Comparison of ENCODE assay signal across 10 cellular contexts in genomic region chr11:34356130-34356529, GRCh38. TPM values are rescaled to one million over a fixed set of nuclear protein-coding genes. Genes with fewer than 3 reads are reported as not detected.
DNase-seq lines count a peak whose midpoint lies in the region; ATAC-seq, FAIRE-seq and TF ChIP-seq lines count a peak whose summit lies in the region.
"Had no signal": no experiment of that assay in that cellular context is flagged by ENCODE, and none has a peak within 500 bp of the region (broad histone marks: within the 10 kb centered on the region; RNA-seq: fewer than 3 reads in every experiment).

No MANE protein-coding gene starts in this region.

- H3K79me2 ChIP-seq in endothelial cell of umbilical vein (ENCODE audit: control insufficient read depth, insufficient read depth, low read length) = no peaks in the 10 kb centered on the region
- H3K79me2 ChIP-seq in osteoblast (ENCODE audit: insufficient read depth, low read length) = peaks cover 12% of the 10 kb centered on the region

- H3K4me2 ChIP-seq in endothelial cell of umbilical vein (ENCODE audit: insufficient read depth, low read length) (no peak overlapping the region), osteoblast (ENCODE audit: insufficient read depth, low read length) (peak overlapping the region; percentile 82)

- H3K27me3 ChIP-seq in endothelial cell of umbilical vein (ENCODE audit: control insufficient read depth in 2 of 2, insufficient read depth in 2 of 2, low read length in 2 of 2) = peaks cover 23 to 37% of the 10 kb centered on the region in 2 experiments
- peaks cover 15% of the 10 kb centered on the region for H3K27me3 ChIP-seq in osteoblast (ENCODE audit: insufficient read depth, low read length)

- peak; percentile 12 for FAIRE-seq in endothelial cell of umbilical vein (lab: Jason Lieb, UNC)

- intact Hi-C loops in endothelial cell of umbilical vein (cut with micrococcal nuclease) = loop anchor here (5.0 kb wide), 1 partner anchor 304 kb away; the partner anchor contains the start of gene CAPRIN1

- TF ChIP-seq CTCF in NB4 (IDR thresholded peaks at IDR 0.05; ENCODE audit: low read depth, low read length) = peak; percentile 31
- TF ChIP-seq CTCF in endothelial cell of umbilical vein (IDR thresholded peaks at IDR 0.05; ENCODE audit: extremely low read depth in 1 of 2, insufficient read depth in 1 of 2, low read depth in 1 of 2, low read length in 2 of 2) = no peak
- TF ChIP-seq CTCF in osteoblast (IDR thresholded peaks at IDR 0.05; ENCODE audit: extremely low read depth, low read depth, low read length) = no peak

- H3K9me1 ChIP-seq in endothelial cell of umbilical vein (replicated peaks; ENCODE audit: control insufficient read depth, extremely low read depth, insufficient read depth, low read length) = no peaks in the 10 kb centered on the region

- DNase-seq in ELF-1 (ENCODE audit: low read depth, low spot score) = peak; percentile 30
- peak; percentile 61 for DNase-seq in NB4 (ENCODE audit: low read depth)
- DNase-seq in endothelial cell of umbilical vein (ENCODE audit: low read depth, low spot score) = no peak
- no peak for DNase-seq in osteoblast (ENCODE audit: insufficient read length, low spot score, missing footprints)
- DNase-seq in GF-D8 (lab: John Stamatoyannopoulos, UW) = no peak
- no peak for DNase-seq in GOT3 (lab: John Stamatoyannopoulos, UW)
- DNase-seq in T-helper 9 cell = no peak
- DNase-seq: SHP77 treated with DMSO at 0.1 percent for 48 hours had no signal

- H3K9ac ChIP-seq in endothelial cell of umbilical vein (replicated peaks; ENCODE audit: extremely low read depth, insufficient read depth, low read length) = no peak overlapping the region

- BruUV-seq in endothelial cell of umbilical vein (replicated peaks; lab: Mats Ljungman, UMichigan) = no TSS peak

- no peak overlapping the region for H2AFZ ChIP-seq in endothelial cell of umbilical vein (ENCODE audit: low read depth, low read length)
- H2AFZ ChIP-seq in osteoblast (ENCODE audit: low read length) = peak overlapping the region; percentile 81

- no peaks in the 10 kb centered on the region for H3K36me3 ChIP-seq in endothelial cell of umbilical vein (ENCODE audit: control insufficient read depth in 2 of 2, extremely low read depth in 1 of 2, insufficient read depth in 2 of 2, low read length in 2 of 2)
- no peaks in the 10 kb centered on the region for H3K36me3 ChIP-seq in osteoblast (ENCODE audit: insufficient read depth, low read length)

- no peaks in the 10 kb centered on the region for H4K20me1 ChIP-seq in endothelial cell of umbilical vein (replicated peaks; ENCODE audit: control insufficient read depth, extremely low read depth, insufficient read depth, low read length)
- H4K20me1 ChIP-seq in osteoblast (ENCODE audit: insufficient read depth, low read length) = peaks cover 16% of the 10 kb centered on the region

- H3K27ac ChIP-seq in endothelial cell of umbilical vein (ENCODE audit: insufficient read depth, low read depth, low read length) (no peak overlapping the region), osteoblast (ENCODE audit: low read depth, low read length) (no peak overlapping the region)

- H3K4me3 ChIP-seq in NB4 (ENCODE audit: low read depth, low read length) (peak overlapping the region; percentile 71), endothelial cell of umbilical vein (replicated peaks in 1 of 3; ENCODE audit: insufficient read depth in 1 of 3, low read depth in 1 of 3, low read length in 3 of 3) (no peak overlapping the region), osteoblast (ENCODE audit: insufficient read depth, low read length) (peak overlapping the region; percentile 75)

- TF ChIP-seq POLR2A in NB4 (IDR thresholded peaks at IDR 0.05; ENCODE audit: extremely low read depth, insufficient read length) (no peak), endothelial cell of umbilical vein (IDR thresholded peaks at IDR 0.05; ENCODE audit: low read depth, low read length) (no peak)

- POLR2A ChIA-PET in endothelial cell of umbilical vein (lab: Charles Lee) = no interaction called here

- peaks cover 14% of the 10 kb centered on the region for H3K4me1 ChIP-seq in endothelial cell of umbilical vein (ENCODE audit: control insufficient read depth, extremely low read depth, insufficient read depth, low read length)
- H3K4me1 ChIP-seq in osteoblast (ENCODE audit: insufficient read depth, low read length) = peaks cover 15% of the 10 kb centered on the region

- H3K9me3 ChIP-seq in endothelial cell of umbilical vein (replicated peaks; ENCODE audit: control insufficient read depth, insufficient read depth, low read length) = no peaks in the 10 kb centered on the region
- no peaks in the 10 kb centered on the region for H3K9me3 ChIP-seq in osteoblast (ENCODE audit: low read depth, low read length)

- dilution Hi-C loops in endothelial cell of umbilical vein (cut with MboI; ENCODE audit: extremely low pct_ligation_motif_present, low sequenced_read_pairs) = no loop called here

- CTCF ChIA-PET in endothelial cell of umbilical vein (lab: Charles Lee) = interaction anchor here (1.4 to 5.1 kb wide), 2 partner anchors 183 to 229 kb away, joined by 3 to 97 read pairs; no protein-coding TSS in a partner anchor

- ATAC-seq in HG03354 (IDR thresholded peaks at IDR 0.05; ENCODE audit: poor library complexity, severe bottlenecking, unreplicated experiment) = no peak
- ATAC-seq: HCT116 had no signal

TF ChIP-seq in endothelial cell of umbilical vein, 7 proteins besides CTCF, POLR2A, EP300 and RAD21:
- TF ChIP-seq EZH2 (IDR thresholded peaks at IDR 0.05; ENCODE audit: borderline replicate concordance, low read depth, low read length, severe bottlenecking) (no peak), MYC (IDR thresholded peaks at IDR 0.05; ENCODE audit: low read depth, low read length) (no peak), JUN (IDR thresholded peaks at IDR 0.05; ENCODE audit: borderline replicate concordance, insufficient read depth, insufficient read length, low read depth) (no peak), FOS (IDR thresholded peaks at IDR 0.05; ENCODE audit: borderline replicate concordance, insufficient read depth, low read length) (no peak), POLR2AphosphoS5 (IDR thresholded peaks at IDR 0.05; ENCODE audit: insufficient read depth, low read depth, low read length) (no peak), GATA2 (IDR thresholded peaks at IDR 0.05; ENCODE audit: insufficient read depth, insufficient read length, low read depth, low read length) (no peak), MAX (IDR thresholded peaks at IDR 0.05; ENCODE audit: insufficient read depth, insufficient read length) (no peak)

RNA-seq across cellular contexts. Expression of gene ABTB2, which starts 1.7 kb away (rescaled TPM):
- total RNA-seq in endothelial cell of umbilical vein = 0.11 and 0.25 TPM in 2 replicates
- 0.14 and 0.18 TPM in 2 replicates for polyA plus RNA-seq in endothelial cell of umbilical vein
- polyA plus RNA-seq in endothelial cell of umbilical vein (2011; cell fraction: cytosol; rRNA removed) = 0.16 and 0.19 TPM in 2 replicates
- 0.40 and 0.41 TPM in 2 replicates for polyA plus RNA-seq in endothelial cell of umbilical vein (2011; cell fraction: nucleus; rRNA removed)
- polyA plus RNA-seq in endothelial cell of umbilical vein (2012) = 0.27 and 0.52 TPM in 2 replicates
- 0.17 and 0.45 TPM in 2 replicates for polyA minus RNA-seq in endothelial cell of umbilical vein
- polyA minus RNA-seq in endothelial cell of umbilical vein (2011; cell fraction: cytosol; rRNA and poly(A)+ RNA removed) = 3.1 TPM
- polyA minus RNA-seq in endothelial cell of umbilical vein (2011; cell fraction: nucleus; rRNA and poly(A)+ RNA removed) = 0.34 and 0.38 TPM in 2 replicates
- 5.1 and 5.9 TPM in 2 replicates for total RNA-seq in osteoblast

Comparison
In these comparisons a context has a peak if more than half of its experiments do, and no peak if none do; other contexts are left out.
1. DNase-seq: peak in ELF-1 (single experiment) and NB4 (single experiment); none in endothelial cell of umbilical vein (single experiment), osteoblast (single experiment), GF-D8 (single experiment), GOT3 (single experiment) and T-helper 9 cell (single experiment).
2. H3K4me3 ChIP-seq: peak in NB4 (single experiment) and osteoblast (single experiment); none in endothelial cell of umbilical vein (0 of 3).